In genomic region chr16:84504420-84505248, GRCh38 we compare ENCODE assay signal across 8 cellular contexts. TPM values are rescaled to one million over a fixed set of nuclear protein-coding genes. Genes with fewer than 3 reads are reported as not detected.
DNase-seq lines count a peak whose midpoint lies in the region; ATAC-seq and TF ChIP-seq lines count a peak whose summit lies in the region.

Gene MEAK7, minus strand, starts transcription at chr16:84504659. Its CDS starts 6,573 bp downstream, at chr16:84498086.

- peaks cover 45% of the 10 kb centered on the region for H3K4me1 ChIP-seq in ACC112 (ENCODE audit: control insufficient read depth, insufficient read depth, low read length, unreplicated experiment)

- peak; percentile 94 for ATAC-seq in HG03066 (IDR thresholded peaks at IDR 0.05; ENCODE audit: low read depth, unreplicated experiment)

- peak within 1 kb of the TSS; percentile 29 for H2AFZ ChIP-seq in ACC112 (ENCODE audit: low read length, unreplicated experiment)

- no peaks in the 10 kb centered on the region for H3K9me3 Mint-ChIP-seq in activated CD4-positive, alpha-beta T cell treated with anti-CD3 and anti-CD28 coated beads, Interleukin-2, amount 10 ng/mL, durations not matched to agents 24 days and 14 days

- peak within 1 kb of the TSS; percentile 86 for H3K4me3 ChIP-seq in ACC112 (ENCODE audit: low read depth, low read length)

- peak; percentile 62 for TF ChIP-seq POLR2A in GM18526 (IDR thresholded peaks at IDR 0.05; ENCODE audit: extremely low read depth, insufficient read length)

- H3K27ac ChIP-seq in ACC112 (ENCODE audit: low read depth, low read length), result peak within 1 kb of the TSS; percentile 60

- H3K4me3 Mint-ChIP-seq in activated CD4-positive, alpha-beta T cell treated with anti-CD3 and anti-CD28 coated beads, Interleukin-2, amount 10 ng/mL, durations not matched to agents 24 days and 14 days, result peak within 1 kb of the TSS; percentile 83

- peaks cover 36% of the 10 kb centered on the region for H3K79me2 ChIP-seq in ACC112 (ENCODE audit: control insufficient read depth, insufficient read depth, low read length, unreplicated experiment)

- DNase-seq in NCI-H446 treated with DMSO at 0.1 percent for 48 hours (lab: John Stamatoyannopoulos, UW) (peak; percentile 74), cortex of kidney (lab: John Stamatoyannopoulos, UW) (peak; percentile 82), left kidney (ENCODE audit: low read depth, low spot score) (peak; percentile 99)
- DNase-seq in activated CD4-positive, alpha-beta T cell treated with anti-CD3 and anti-CD28 coated beads, Interleukin-2, amount 10 ng/mL, durations not matched to agents 24 days and 14 days, result peak; percentile 100
- peak; percentile 98 to 99 for DNase-seq in stimulated activated CD4-positive, alpha-beta T cell treated with anti-CD3 and anti-CD28 coated beads, Interleukin-2, amount 100 ng/mL, for 24 hours

- intact Hi-C loops in activated CD4-positive, alpha-beta T cell treated with anti-CD3 and anti-CD28 coated beads, Interleukin-2, amount 10 ng/mL, durations not matched to agents 24 days and 14 days (cut with micrococcal nuclease), result loop anchor here (1.0 to 10.0 kb wide), 4 partner anchors 227 to 550 kb away; partner anchors contain the start of genes MBTPS1 and OSGIN1

- H3K27me3 Mint-ChIP-seq in activated CD4-positive, alpha-beta T cell treated with anti-CD3 and anti-CD28 coated beads, Interleukin-2, amount 10 ng/mL, durations not matched to agents 24 days and 14 days, result no peaks in the 10 kb centered on the region

- H3K27ac Mint-ChIP-seq in activated CD4-positive, alpha-beta T cell treated with anti-CD3 and anti-CD28 coated beads, Interleukin-2, amount 10 ng/mL, durations not matched to agents 24 days and 14 days, result peak within 1 kb of the TSS; percentile 87

- no peaks in the 10 kb centered on the region for H3K27me3 ChIP-seq in ACC112 (ENCODE audit: insufficient read depth, low read length)

- peaks cover 6% of the 10 kb centered on the region for H3K36me3 Mint-ChIP-seq in activated CD4-positive, alpha-beta T cell treated with anti-CD3 and anti-CD28 coated beads, Interleukin-2, amount 10 ng/mL, durations not matched to agents 24 days and 14 days (ENCODE audit: low read depth)

- H3K4me1 Mint-ChIP-seq in activated CD4-positive, alpha-beta T cell treated with anti-CD3 and anti-CD28 coated beads, Interleukin-2, amount 10 ng/mL, durations not matched to agents 24 days and 14 days, result peaks cover 41% of the 10 kb centered on the region

- peaks cover 15% of the 10 kb centered on the region; the same call in 1 of the 2 replicates for H3K36me3 ChIP-seq in ACC112 (ENCODE audit: insufficient read depth, low read length)

RNA-seq across cellular contexts. Expression of gene MEAK7, which starts in this region (rescaled TPM):
- total RNA-seq in activated CD4-positive, alpha-beta T cell treated with anti-CD3 and anti-CD28 coated beads, Interleukin-2, amount 10 ng/mL, durations not matched to agents 24 days and 14 days, result 11.7 and 12.5 TPM in 2 replicates

Comparison
In these comparisons a context has a peak if more than half of its experiments do, and no peak if none do; other contexts are left out.
1. Peak in every context shown above with its lines: DNase-seq, ATAC-seq, H3K4me3 ChIP-seq and H3K27ac ChIP-seq.